In genomic region chr6:125808060-125808459, GRCh38 we compare ENCODE assay signal across 16 cellular contexts. TPM values are rescaled to one million over a fixed set of nuclear protein-coding genes. Genes with fewer than 3 reads are reported as not detected.
DNase-seq lines count a peak whose midpoint lies in the region; ATAC-seq lines count a peak whose summit lies in the region.
"Had no signal": no experiment of that assay in that cellular context is flagged by ENCODE, and none has a peak within 500 bp of the region (broad histone marks: within the 10 kb centered on the region; RNA-seq: fewer than 3 reads in every experiment).

No MANE protein-coding gene starts in this region.

- H3K4me3 ChIP-seq in Karpas-422 (ENCODE audit: low read length): peak overlapping the region; percentile 15; the same call in 1 of the 2 replicates
- H3K4me3 ChIP-seq: HAP-1, heart right ventricle, ovary had no signal

- H3K9me3 Mint-ChIP-seq in activated CD8-positive, alpha-beta memory T cell treated with anti-CD3 and anti-CD28 coated beads, Interleukin-2, amount 10 ng/mL, durations not matched to agents 7 days and 5 days (ENCODE audit: low read depth): no peaks in the 10 kb centered on the region
- H3K9me3 Mint-ChIP-seq in stimulated activated naive CD8-positive, alpha-beta T cell treated with anti-CD3 and anti-CD28 coated beads, Interleukin-15, amount 100 ng/mL, for 72 hours: no peaks in the 10 kb centered on the region

- peak overlapping the region; percentile 54 for H3K4me2 ChIP-seq in Karpas-422 (ENCODE audit: low read depth, low read length, poor library complexity, severe bottlenecking)

- peak; percentile 31 for ATAC-seq in activated CD8-positive, alpha-beta memory T cell treated with anti-CD3 and anti-CD28 coated beads, Interleukin-2, amount 10 ng/mL, durations not matched to agents 7 days and 5 days
- ATAC-seq in stimulated activated naive CD8-positive, alpha-beta T cell treated with anti-CD3 and anti-CD28 coated beads, Interleukin-15, amount 100 ng/mL, for 72 hours: no peak
- ATAC-seq: heart right ventricle had no signal

- H3K9ac ChIP-seq in Karpas-422 (ENCODE audit: low read length): 0 out of 2 replicates have a peak overlapping the region, but pooled peaks have one; percentile 9

- no peaks in the 10 kb centered on the region for H3K27me3 ChIP-seq in Karpas-422 (ENCODE audit: low read length)
- H3K27me3 ChIP-seq: heart right ventricle, ovary had no signal

- H3K4me1 Mint-ChIP-seq in activated CD8-positive, alpha-beta memory T cell treated with anti-CD3 and anti-CD28 coated beads, Interleukin-2, amount 10 ng/mL, durations not matched to agents 7 days and 5 days: peaks cover 55% of the 10 kb centered on the region
- peaks cover 76% of the 10 kb centered on the region for H3K4me1 Mint-ChIP-seq in stimulated activated naive CD8-positive, alpha-beta T cell treated with anti-CD3 and anti-CD28 coated beads, Interleukin-15, amount 100 ng/mL, for 72 hours

- DNase-seq in activated CD8-positive, alpha-beta memory T cell treated with anti-CD3 and anti-CD28 coated beads, Interleukin-2, amount 10 ng/mL, durations not matched to agents 7 days and 5 days: no peak
- no peak for DNase-seq in activated CD8-positive, alpha-beta memory T cell treated with anti-CD3 and anti-CD28 coated beads for 24 hours
- no peak for DNase-seq in Karpas-422
- peak; percentile 56 for DNase-seq in amniotic epithelial cell (ENCODE audit: low read depth)
- no peak for DNase-seq in stimulated activated naive CD8-positive, alpha-beta T cell treated with anti-CD3 and anti-CD28 coated beads, Interleukin-15, amount 100 ng/mL, for 72 hours
- DNase-seq in putamen (ENCODE audit: low spot score): no peak
- DNase-seq in amniotic stem cell (lab: John Stamatoyannopoulos, UW): no peak
- no peak for DNase-seq in T-helper 9 cell
- DNase-seq: activated CD4-positive, alpha-beta T cell treated with anti-CD3 and anti-CD28 coated beads, Interleukin-2, amount 50 U/mL, for 48 hours; DMS79; heart right ventricle; ovary; Right ventricle myocardium superior; stimulated activated CD4-positive, alpha-beta T cell treated with anti-CD3 and anti-CD28 coated beads, Interleukin-2, amount 100 ng/mL, for 24 hours had no signal

- H3K27me3 Mint-ChIP-seq in activated CD8-positive, alpha-beta memory T cell treated with anti-CD3 and anti-CD28 coated beads, Interleukin-2, amount 10 ng/mL, durations not matched to agents 7 days and 5 days: no peaks in the 10 kb centered on the region
- H3K27me3 Mint-ChIP-seq in stimulated activated naive CD8-positive, alpha-beta T cell treated with anti-CD3 and anti-CD28 coated beads, Interleukin-15, amount 100 ng/mL, for 72 hours: no peaks in the 10 kb centered on the region

- H3K9me2 ChIP-seq in Karpas-422 (replicated peaks; ENCODE audit: insufficient read depth, low read length): no peaks in the 10 kb centered on the region

- H3K79me2 ChIP-seq in Karpas-422 (ENCODE audit: low read length): peaks cover 99% of the 10 kb centered on the region

- H3K36me3 Mint-ChIP-seq in activated CD8-positive, alpha-beta memory T cell treated with anti-CD3 and anti-CD28 coated beads, Interleukin-2, amount 10 ng/mL, durations not matched to agents 7 days and 5 days: peaks cover 30% of the 10 kb centered on the region

- no peaks in the 10 kb centered on the region for H3K9me3 ChIP-seq in Karpas-422 (ENCODE audit: low read length)
- H3K9me3 ChIP-seq: HAP-1, heart right ventricle, ovary had no signal

- CTCF ChIA-PET in activated CD8-positive, alpha-beta memory T cell treated with anti-CD3 and anti-CD28 coated beads, Interleukin-2, amount 10 ng/mL, durations not matched to agents 7 days and 5 days (lab: Charles Lee): interaction anchor here (0.6 to 1.6 kb wide), 3 partner anchors 18 to 148 kb away, joined by 4 to 5 read pairs (median 4); partner anchors contain the start of gene NCOA7

- H2AFZ ChIP-seq in Karpas-422 (ENCODE audit: low read length): no peak overlapping the region

- peaks cover 23% of the 10 kb centered on the region for H4K20me1 ChIP-seq in Karpas-422 (ENCODE audit: insufficient read depth, low read depth, low read length)

- no peak overlapping the region for H3K27ac Mint-ChIP-seq in activated CD8-positive, alpha-beta memory T cell treated with anti-CD3 and anti-CD28 coated beads, Interleukin-2, amount 10 ng/mL, durations not matched to agents 7 days and 5 days
- peak overlapping the region in 1 of 2 donors; percentile 47 for H3K27ac Mint-ChIP-seq in stimulated activated naive CD8-positive, alpha-beta T cell treated with anti-CD3 and anti-CD28 coated beads, Interleukin-15, amount 100 ng/mL, for 72 hours

- peaks cover 92% of the 10 kb centered on the region for H3K4me1 ChIP-seq in Karpas-422 (ENCODE audit: low read length)

- H3K27ac ChIP-seq in Karpas-422 (ENCODE audit: low read length): peak overlapping the region; percentile 22
- H3K27ac ChIP-seq: heart right ventricle, ovary had no signal

- no peak overlapping the region for H3K4me3 Mint-ChIP-seq in activated CD8-positive, alpha-beta memory T cell treated with anti-CD3 and anti-CD28 coated beads, Interleukin-2, amount 10 ng/mL, durations not matched to agents 7 days and 5 days
- H3K4me3 Mint-ChIP-seq in stimulated activated naive CD8-positive, alpha-beta T cell treated with anti-CD3 and anti-CD28 coated beads, Interleukin-15, amount 100 ng/mL, for 72 hours: peak overlapping the region; percentile 54 to 77

- 0 out of 2 replicates have a peak, but pooled peaks cover 5% of the 10 kb centered on the region for H3K36me3 ChIP-seq in Karpas-422 (ENCODE audit: insufficient read depth, low read length)
- H3K36me3 ChIP-seq: HAP-1, ovary had no signal

RNA-seq across cellular contexts. Expression of gene NCOA7, which starts 17.3 kb away (rescaled TPM):
- 10 to 100 TPM; 45.3 to 46.9 TPM for total RNA-seq in activated CD8-positive, alpha-beta memory T cell treated with anti-CD3 and anti-CD28 coated beads, Interleukin-2, amount 10 ng/mL, durations not matched to agents 7 days and 5 days
- 28.6 and 34.2 TPM in 2 replicates for total RNA-seq in Karpas-422 (2014; rRNA removed; shearing (Covaris generic); ENCODE audit: low replicate concordance)

RNA-seq across cellular contexts. Expression of gene HEY2, which starts 58.6 kb away (rescaled TPM):
- total RNA-seq in activated CD8-positive, alpha-beta memory T cell treated with anti-CD3 and anti-CD28 coated beads, Interleukin-2, amount 10 ng/mL, durations not matched to agents 7 days and 5 days: not detected
- 0.07 and 0.11 TPM in 2 replicates for total RNA-seq in Karpas-422 (2014; rRNA removed; shearing (Covaris generic); ENCODE audit: low replicate concordance)
- total RNA-seq: lung microvascular endothelial cell had no signal
